8 cellular contexts compared by ENCODE assay signal in genomic region chr20:33490934-33491656, GRCh38. TPM values are rescaled to one million over a fixed set of nuclear protein-coding genes. Genes with fewer than 3 reads are reported as not detected.
A peak's percentile ranks its signal among the peaks of the same experiment; 100 is the strongest.
DNase-seq lines count a peak whose midpoint lies in the region; ATAC-seq and TF ChIP-seq lines count a peak whose summit lies in the region.

No MANE protein-coding gene starts in this region.

- peaks cover 6% of the 10 kb centered on the region for H3K4me1 ChIP-seq in GM23248 (ENCODE audit: insufficient read depth)
- peaks cover 0 to 17% (median 4%) of the 10 kb centered on the region in 4 donors for H3K4me1 ChIP-seq in Peyer's patch
- no peaks in the 10 kb centered on the region for H3K4me1 ChIP-seq in fibroblast of lung (ENCODE audit: control insufficient read depth, extremely low read depth, insufficient read depth, low read length)

- H3F3A ChIP-seq in GM23248 (ENCODE audit: insufficient read depth), result peaks cover 8% of the 10 kb centered on the region; the same call in 1 of the 2 replicates

- no peaks in the 10 kb centered on the region for H4K20me1 ChIP-seq in GM23248 (ENCODE audit: insufficient read depth)
- no peaks in the 10 kb centered on the region for H4K20me1 ChIP-seq in fibroblast of lung (ENCODE audit: control insufficient read depth, extremely low read depth, insufficient read depth, low read length)

- peak overlapping the region; percentile 87 for H2AFZ ChIP-seq in GM23248
- H2AFZ ChIP-seq in fibroblast of lung (ENCODE audit: low read length), result peak overlapping the region; percentile 52

- WGBS in GM23248 (ENCODE audit: low coverage in 1 of 2, low lambda C conversion rate in 2 of 2, missing lambda C conversion rate in 2 of 2), 2 experiments, result 18% methylated on average over 8 of the region's 8 CpGs

- DNase-seq in GM23248 (peak; percentile 59), Peyer's patch (peak in 1 of 3 donors; percentile 25), fibroblast of lung (ENCODE audit: low read depth in 2 of 2) (peak in 1 of 2 donors; percentile 1), retinal pigment epithelial cell (ENCODE audit: low read depth) (no peak), NCI-H2081 treated with DMSO at 0.1 percent for 48 hours (lab: John Stamatoyannopoulos, UW) (no peak)

- ATAC-seq in GM21360 (IDR thresholded peaks at IDR 0.05; ENCODE audit: unreplicated experiment) (no peak), esophagus mucosa (no peak), GM18498 (IDR thresholded peaks at IDR 0.05; ENCODE audit: unreplicated experiment) (no peak)

- TF ChIP-seq POLR2A in Peyer's patch (IDR thresholded peaks at IDR 0.05), result no peak

- H3K9me2 ChIP-seq in GM23248 (ENCODE audit: insufficient read depth), result no peaks in the 10 kb centered on the region

- no peaks in the 10 kb centered on the region for H3K9me3 ChIP-seq in GM23248 (ENCODE audit: low read depth)
- no peaks in the 10 kb centered on the region for H3K9me3 ChIP-seq in Peyer's patch
- H3K9me3 ChIP-seq in fibroblast of lung (ENCODE audit: control insufficient read depth, insufficient read depth, low read depth, low read length), result no peaks in the 10 kb centered on the region

- peak overlapping the region; percentile 98 for H3K4me2 ChIP-seq in GM23248 (ENCODE audit: unreplicated experiment)
- peak overlapping the region; percentile 84 for H3K4me2 ChIP-seq in fibroblast of lung (ENCODE audit: extremely low read depth, insufficient read depth, low read length)

- TF ChIP-seq CTCF in Peyer's patch (IDR thresholded peaks at IDR 0.05) (no peak), fibroblast of lung (conservative IDR thresholded peaks at IDR 0.05 in 1 of 2, IDR thresholded peaks at IDR 0.05 in 1 of 2; ENCODE audit: low read depth in 1 of 2, low read length in 2 of 2) (no peak), retinal pigment epithelial cell (conservative IDR thresholded peaks at IDR 0.05; ENCODE audit: low read depth, low read length) (no peak)

- H3K27me3 ChIP-seq in GM23248 (replicated peaks; ENCODE audit: insufficient read depth), result no peaks in the 10 kb centered on the region
- no peaks in the 10 kb centered on the region for H3K27me3 ChIP-seq in Peyer's patch
- no peaks in the 10 kb centered on the region for H3K27me3 ChIP-seq in fibroblast of lung (ENCODE audit: control insufficient read depth, insufficient read depth, low read length)

- H3K36me3 ChIP-seq in GM23248 (ENCODE audit: low read depth) (no peaks in the 10 kb centered on the region), Peyer's patch (no peaks in the 10 kb centered on the region), fibroblast of lung (ENCODE audit: control insufficient read depth, insufficient read depth, low read length) (no peaks in the 10 kb centered on the region)

- H3K79me2 ChIP-seq in GM23248 (ENCODE audit: insufficient read depth) (peaks cover 53% of the 10 kb centered on the region), fibroblast of lung (ENCODE audit: control insufficient read depth, insufficient read depth, low read length) (peaks cover 6% of the 10 kb centered on the region)

- H3K9ac ChIP-seq in GM23248 (peak overlapping the region; percentile 83), fibroblast of lung (ENCODE audit: insufficient read depth, low read length) (peak overlapping the region; percentile 77)

- in situ Hi-C loops in GM23248 (cut with MboI), result no loop called here

- H3K27ac ChIP-seq in GM23248 (peak overlapping the region; percentile 72), Peyer's patch (peak overlapping the region; percentile 94 to 99 (median 98)), fibroblast of lung (ENCODE audit: insufficient read depth, low read length) (peak overlapping the region; percentile 52)

- peak overlapping the region; percentile 88 for H3K4me3 ChIP-seq in GM23248
- peak overlapping the region; percentile 88 to 100 (median 96) for H3K4me3 ChIP-seq in Peyer's patch
- peak overlapping the region; percentile 58 to 85 (median 74) for H3K4me3 ChIP-seq in fibroblast of lung (replicated peaks in 1 of 4; ENCODE audit: control extremely low read depth in 1 of 4, insufficient read depth in 1 of 4, low read depth in 3 of 4, low read length in 4 of 4)
- H3K4me3 ChIP-seq in retinal pigment epithelial cell (ENCODE audit: low read length), result peak overlapping the region; percentile 86

RNA-seq across cellular contexts. Expression of gene CBFA2T2, which starts 1.2 kb away (rescaled TPM):
- 5.3 and 8.6 TPM in 2 replicates for total RNA-seq in GM23248 (2014; rRNA removed; shearing (Covaris generic))
- 8.4 and 8.7 TPM in 2 replicates for polyA plus RNA-seq in GM23248 (2016; fragmentation: Nextera tagmentation; extraction: Ambion mirVana)
- total RNA-seq in Peyer's patch, result 10 to 100 TPM; 31.2 to 51.3 (median 37.8) TPM
- total RNA-seq in fibroblast of lung, result 5.1 and 7.3 TPM in 2 replicates
- 4.8 and 5.6 TPM in 2 replicates for polyA plus RNA-seq in fibroblast of lung
- 3.5 and 4.3 TPM in 2 replicates for polyA plus RNA-seq in fibroblast of lung (2012)
- 13.9 and 16.6 TPM in 2 replicates for polyA minus RNA-seq in fibroblast of lung (ENCODE audit: low replicate concordance)
- total RNA-seq in esophagus mucosa, result 9.0 TPM

RNA-seq across cellular contexts. Expression of gene SNTA1, which starts 47.5 kb away (rescaled TPM):
- total RNA-seq in GM23248 (2014; rRNA removed; shearing (Covaris generic)), result 24.2 and 24.5 TPM in 2 replicates
- polyA plus RNA-seq in GM23248 (2016; fragmentation: Nextera tagmentation; extraction: Ambion mirVana), result 10.2 and 11.2 TPM in 2 replicates
- 10 to 100 TPM; 12.1 to 15.0 (median 14.4) TPM for total RNA-seq in Peyer's patch
- 28.8 and 46.6 TPM in 2 replicates for total RNA-seq in fibroblast of lung
- polyA plus RNA-seq in fibroblast of lung, result 17.2 and 18.2 TPM in 2 replicates
- 25.6 and 29.4 TPM in 2 replicates for polyA plus RNA-seq in fibroblast of lung (2012)
- 36.6 and 41.3 TPM in 2 replicates for polyA minus RNA-seq in fibroblast of lung (ENCODE audit: low replicate concordance)
- 4.7 TPM for total RNA-seq in esophagus mucosa
